In the genomic region with DNA sequence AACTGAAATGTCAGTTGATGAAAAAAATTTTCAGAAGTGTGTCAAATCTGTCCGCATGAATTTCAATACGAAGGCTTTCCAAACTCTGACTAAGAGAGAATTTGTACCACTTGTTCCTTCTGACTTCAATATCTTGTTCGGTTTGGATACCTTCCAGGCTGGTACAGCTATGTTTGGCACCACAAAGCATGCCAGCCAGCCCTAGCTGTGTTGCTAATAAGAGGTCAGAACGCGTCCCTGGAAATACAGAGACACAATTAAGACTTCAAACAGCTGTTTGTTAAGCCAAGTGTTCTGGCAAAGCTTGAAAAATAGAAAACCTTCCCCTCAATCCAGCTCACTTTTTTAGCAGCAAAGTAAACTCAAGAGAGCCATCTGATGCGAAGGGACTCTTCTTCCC, we compare ENCODE assay signal across 16 cellular contexts. TPM values are rescaled to one million over a fixed set of nuclear protein-coding genes. Genes with fewer than 3 reads are reported as not detected.
DNase-seq lines count a peak whose midpoint lies in the region; ATAC-seq and TF ChIP-seq lines count a peak whose summit lies in the region.
"Had no signal": no experiment of that assay in that cellular context is flagged by ENCODE, and none has a peak within 500 bp of the region (broad histone marks: within the 10 kb centered on the region; RNA-seq: fewer than 3 reads in every experiment).

No MANE protein-coding gene starts in this region.

- no peaks in the 10 kb centered on the region for H3K9me3 Mint-ChIP-seq in neural progenitor cell
- H3K9me3 Mint-ChIP-seq: activated CD4-positive, alpha-beta T cell treated with anti-CD3 and anti-CD28 coated beads, Interleukin-2, amount 10 ng/mL, durations not matched to agents 7 days and 5 days; activated naive CD4-positive, alpha-beta T cell treated with anti-CD3 and anti-CD28 coated beads, Interleukin-2, amount 10 ng/mL, durations not matched to agents 7 days and 5 days; natural killer cell treated with Interleukin-12 subunit alpha and Interleukin-12 subunit beta and Interleukin-15 and Interleukin-18, amount 100 ng/mL, for 72 hours; stimulated activated naive CD8-positive, alpha-beta T cell treated with anti-CD3 and anti-CD28 coated beads, Interleukin-15, Interleukin-2, amounts not matched to agents 100 ng/mL and 50 ng/mL, for 24 hours had no signal

- H3K4me2 ChIP-seq in neural progenitor cell: no peak overlapping the region

- no peak overlapping the region for H3K4me3 Mint-ChIP-seq in neural progenitor cell
- H3K4me3 Mint-ChIP-seq: activated CD4-positive, alpha-beta T cell treated with anti-CD3 and anti-CD28 coated beads, Interleukin-2, amount 10 ng/mL, durations not matched to agents 7 days and 5 days; activated naive CD4-positive, alpha-beta T cell treated with anti-CD3 and anti-CD28 coated beads, Interleukin-2, amount 10 ng/mL, durations not matched to agents 7 days and 5 days; natural killer cell treated with Interleukin-12 subunit alpha and Interleukin-12 subunit beta and Interleukin-15 and Interleukin-18, amount 100 ng/mL, for 72 hours; stimulated activated naive CD8-positive, alpha-beta T cell treated with anti-CD3 and anti-CD28 coated beads, Interleukin-15, Interleukin-2, amounts not matched to agents 100 ng/mL and 50 ng/mL, for 24 hours had no signal

- intact Hi-C loops in Right ventricle myocardium inferior (cut with DNase I): no loop called here
- intact Hi-C loops in cardiac septum (cut with DNase I): no loop called here

- H3F3A ChIP-seq in neural progenitor cell (ENCODE audit: low read depth): peaks cover 44% of the 10 kb centered on the region

- peak overlapping the region; percentile 46 for H3K27ac ChIP-seq in neural progenitor cell

- H3K27ac Mint-ChIP-seq in neural progenitor cell: no peak overlapping the region
- H3K27ac Mint-ChIP-seq: activated CD4-positive, alpha-beta T cell treated with anti-CD3 and anti-CD28 coated beads, Interleukin-2, amount 10 ng/mL, durations not matched to agents 7 days and 5 days; activated naive CD4-positive, alpha-beta T cell treated with anti-CD3 and anti-CD28 coated beads, Interleukin-2, amount 10 ng/mL, durations not matched to agents 7 days and 5 days; stimulated activated naive CD8-positive, alpha-beta T cell treated with anti-CD3 and anti-CD28 coated beads, Interleukin-15, Interleukin-2, amounts not matched to agents 100 ng/mL and 50 ng/mL, for 24 hours had no signal

- H3K27me3 ChIP-seq in neural progenitor cell (no peaks in the 10 kb centered on the region), H7 (ENCODE audit: control insufficient read depth, insufficient read depth, low read length) (no peaks in the 10 kb centered on the region)

- TF ChIP-seq CTCF in fibroblast of mammary gland (conservative IDR thresholded peaks at IDR 0.05; ENCODE audit: control insufficient read depth, insufficient read depth, low read depth, low read length) (no peak), neural progenitor cell (IDR thresholded peaks at IDR 0.05) (no peak)

- H3K4me1 ChIP-seq in neural progenitor cell: peaks cover 25% of the 10 kb centered on the region

- H3K36me3 ChIP-seq in neural progenitor cell (no peaks in the 10 kb centered on the region), H7 (replicated peaks; ENCODE audit: control insufficient read depth, insufficient read depth, low read length) (no peaks in the 10 kb centered on the region)

- H2AFZ ChIP-seq in neural progenitor cell (replicated peaks): no peak overlapping the region

- H3K27me3 Mint-ChIP-seq in neural progenitor cell (ENCODE audit: insufficient read depth, low read depth): no peaks in the 10 kb centered on the region
- H3K27me3 Mint-ChIP-seq: activated CD4-positive, alpha-beta T cell treated with anti-CD3 and anti-CD28 coated beads, Interleukin-2, amount 10 ng/mL, durations not matched to agents 7 days and 5 days; activated naive CD4-positive, alpha-beta T cell treated with anti-CD3 and anti-CD28 coated beads, Interleukin-2, amount 10 ng/mL, durations not matched to agents 7 days and 5 days; natural killer cell treated with Interleukin-12 subunit alpha and Interleukin-12 subunit beta and Interleukin-15 and Interleukin-18, amount 100 ng/mL, for 72 hours; stimulated activated naive CD8-positive, alpha-beta T cell treated with anti-CD3 and anti-CD28 coated beads, Interleukin-15, Interleukin-2, amounts not matched to agents 100 ng/mL and 50 ng/mL, for 24 hours had no signal

- no peak overlapping the region for H3K9ac ChIP-seq in neural progenitor cell

- H3K79me2 ChIP-seq in neural progenitor cell (ENCODE audit: low read depth): peaks cover 97% of the 10 kb centered on the region

- no peak overlapping the region for H3K4me3 ChIP-seq in fibroblast of mammary gland (ENCODE audit: control insufficient read depth, low read depth, low read length)
- H3K4me3 ChIP-seq in neural progenitor cell: no peak overlapping the region
- no peak overlapping the region for H3K4me3 ChIP-seq in H7 (ENCODE audit: insufficient read depth, low read depth, low read length)

- peaks cover 15% of the 10 kb centered on the region for H3K36me3 Mint-ChIP-seq in neural progenitor cell

- ATAC-seq in Right ventricle myocardium inferior (peak; percentile 63), esophagus mucosa (no peak)
- ATAC-seq: natural killer cell treated with Interleukin-12 subunit alpha and Interleukin-12 subunit beta and Interleukin-15 and Interleukin-18, amount 100 ng/mL, for 72 hours had no signal

- peak; percentile 71 for DNase-seq in Right ventricle myocardium inferior (ENCODE audit: missing footprints)
- DNase-seq in cardiac septum (ENCODE audit: low spot score): no peak
- DNase-seq in fibroblast of mammary gland (ENCODE audit: low read depth): peak; percentile 6
- no peak for DNase-seq in neural progenitor cell (ENCODE audit: low spot score)
- no peak for DNase-seq in NCI-H1694 (lab: John Stamatoyannopoulos, UW)
- no peak for DNase-seq in H7
- DNase-seq in stimulated activated CD4-positive, alpha-beta T cell treated with anti-CD3 and anti-CD28 coated beads, Interleukin-1b, Interleukin-23, amount 100 ng/mL, for 48 hours: no peak
- DNase-seq: activated CD4-positive, alpha-beta T cell treated with anti-CD3 and anti-CD28 coated beads, Interleukin-2, amount 10 ng/mL, durations not matched to agents 7 days and 5 days; activated naive CD4-positive, alpha-beta T cell treated with anti-CD3 and anti-CD28 coated beads, Interleukin-2, amount 10 ng/mL, durations not matched to agents 7 days and 5 days; DMS79; NCI-H1092; NCI-H748 treated with DMSO at 0.1 percent for 48 hours; stimulated activated CD4-positive, alpha-beta T cell treated with anti-CD3 and anti-CD28 coated beads, Interleukin-2, amount 100 ng/mL, for 24 hours had no signal

- H3K4me1 Mint-ChIP-seq in neural progenitor cell: peaks cover 38% of the 10 kb centered on the region

- peaks cover 91% of the 10 kb centered on the region for H4K20me1 ChIP-seq in neural progenitor cell (ENCODE audit: low read depth)

- H3K9me3 ChIP-seq in neural progenitor cell (ENCODE audit: low read depth): no peaks in the 10 kb centered on the region

RNA-seq across cellular contexts. Expression of a gene that starts 35.2 kb away (rescaled TPM):
- total RNA-seq in Right ventricle myocardium inferior: 59.0 TPM
- total RNA-seq in cardiac septum: 57.1 TPM
- 71.0 and 72.5 TPM in 2 replicates for total RNA-seq in neural progenitor cell (ENCODE audit: low replicate concordance)
- 64.4 TPM for total RNA-seq in esophagus mucosa
- 98.7 and 100 TPM in 2 replicates for total RNA-seq in H7 (2014; rRNA removed; shearing (Covaris generic))

Comparison
In these comparisons a context has a peak if more than half of its experiments do, and no peak if none do; other contexts are left out.
1. DNase-seq: peak in Right ventricle myocardium inferior (single experiment) and fibroblast of mammary gland (single experiment); none in cardiac septum (single experiment), neural progenitor cell (single experiment), NCI-H1694 (single experiment), H7 (single experiment) and stimulated activated CD4-positive, alpha-beta T cell treated with anti-CD3 and anti-CD28 coated beads, Interleukin-1b, Interleukin-23, amount 100 ng/mL, for 48 hours (single experiment).